ENCODE assay signal across 1 cellular context in the genomic region with DNA sequence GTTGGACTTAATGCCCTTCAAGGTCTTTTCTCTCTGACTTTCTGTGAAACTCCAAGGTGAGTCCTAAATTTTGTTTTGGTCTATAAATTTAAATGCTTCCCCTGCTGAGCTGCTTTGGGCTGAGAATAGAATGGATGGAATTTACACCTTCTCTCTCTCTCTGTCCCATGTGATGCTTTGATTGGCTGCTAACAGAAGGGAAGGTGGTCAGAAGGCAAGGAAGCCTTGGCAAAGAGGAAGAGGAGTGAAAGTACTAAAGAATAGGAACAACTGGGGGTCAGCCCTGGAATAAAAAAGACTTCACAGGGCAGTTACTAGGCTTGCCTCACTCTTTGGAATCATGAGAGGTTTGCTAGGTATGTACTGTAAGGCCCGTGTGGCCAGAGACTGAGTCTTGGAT.
TF ChIP-seq lines count a peak whose summit lies in the region.

No MANE protein-coding gene starts in this region.

TF ChIP-seq in GM23338, 12 proteins besides CTCF, POLR2A, EP300 and RAD21:
- TF ChIP-seq, protein P1, sequence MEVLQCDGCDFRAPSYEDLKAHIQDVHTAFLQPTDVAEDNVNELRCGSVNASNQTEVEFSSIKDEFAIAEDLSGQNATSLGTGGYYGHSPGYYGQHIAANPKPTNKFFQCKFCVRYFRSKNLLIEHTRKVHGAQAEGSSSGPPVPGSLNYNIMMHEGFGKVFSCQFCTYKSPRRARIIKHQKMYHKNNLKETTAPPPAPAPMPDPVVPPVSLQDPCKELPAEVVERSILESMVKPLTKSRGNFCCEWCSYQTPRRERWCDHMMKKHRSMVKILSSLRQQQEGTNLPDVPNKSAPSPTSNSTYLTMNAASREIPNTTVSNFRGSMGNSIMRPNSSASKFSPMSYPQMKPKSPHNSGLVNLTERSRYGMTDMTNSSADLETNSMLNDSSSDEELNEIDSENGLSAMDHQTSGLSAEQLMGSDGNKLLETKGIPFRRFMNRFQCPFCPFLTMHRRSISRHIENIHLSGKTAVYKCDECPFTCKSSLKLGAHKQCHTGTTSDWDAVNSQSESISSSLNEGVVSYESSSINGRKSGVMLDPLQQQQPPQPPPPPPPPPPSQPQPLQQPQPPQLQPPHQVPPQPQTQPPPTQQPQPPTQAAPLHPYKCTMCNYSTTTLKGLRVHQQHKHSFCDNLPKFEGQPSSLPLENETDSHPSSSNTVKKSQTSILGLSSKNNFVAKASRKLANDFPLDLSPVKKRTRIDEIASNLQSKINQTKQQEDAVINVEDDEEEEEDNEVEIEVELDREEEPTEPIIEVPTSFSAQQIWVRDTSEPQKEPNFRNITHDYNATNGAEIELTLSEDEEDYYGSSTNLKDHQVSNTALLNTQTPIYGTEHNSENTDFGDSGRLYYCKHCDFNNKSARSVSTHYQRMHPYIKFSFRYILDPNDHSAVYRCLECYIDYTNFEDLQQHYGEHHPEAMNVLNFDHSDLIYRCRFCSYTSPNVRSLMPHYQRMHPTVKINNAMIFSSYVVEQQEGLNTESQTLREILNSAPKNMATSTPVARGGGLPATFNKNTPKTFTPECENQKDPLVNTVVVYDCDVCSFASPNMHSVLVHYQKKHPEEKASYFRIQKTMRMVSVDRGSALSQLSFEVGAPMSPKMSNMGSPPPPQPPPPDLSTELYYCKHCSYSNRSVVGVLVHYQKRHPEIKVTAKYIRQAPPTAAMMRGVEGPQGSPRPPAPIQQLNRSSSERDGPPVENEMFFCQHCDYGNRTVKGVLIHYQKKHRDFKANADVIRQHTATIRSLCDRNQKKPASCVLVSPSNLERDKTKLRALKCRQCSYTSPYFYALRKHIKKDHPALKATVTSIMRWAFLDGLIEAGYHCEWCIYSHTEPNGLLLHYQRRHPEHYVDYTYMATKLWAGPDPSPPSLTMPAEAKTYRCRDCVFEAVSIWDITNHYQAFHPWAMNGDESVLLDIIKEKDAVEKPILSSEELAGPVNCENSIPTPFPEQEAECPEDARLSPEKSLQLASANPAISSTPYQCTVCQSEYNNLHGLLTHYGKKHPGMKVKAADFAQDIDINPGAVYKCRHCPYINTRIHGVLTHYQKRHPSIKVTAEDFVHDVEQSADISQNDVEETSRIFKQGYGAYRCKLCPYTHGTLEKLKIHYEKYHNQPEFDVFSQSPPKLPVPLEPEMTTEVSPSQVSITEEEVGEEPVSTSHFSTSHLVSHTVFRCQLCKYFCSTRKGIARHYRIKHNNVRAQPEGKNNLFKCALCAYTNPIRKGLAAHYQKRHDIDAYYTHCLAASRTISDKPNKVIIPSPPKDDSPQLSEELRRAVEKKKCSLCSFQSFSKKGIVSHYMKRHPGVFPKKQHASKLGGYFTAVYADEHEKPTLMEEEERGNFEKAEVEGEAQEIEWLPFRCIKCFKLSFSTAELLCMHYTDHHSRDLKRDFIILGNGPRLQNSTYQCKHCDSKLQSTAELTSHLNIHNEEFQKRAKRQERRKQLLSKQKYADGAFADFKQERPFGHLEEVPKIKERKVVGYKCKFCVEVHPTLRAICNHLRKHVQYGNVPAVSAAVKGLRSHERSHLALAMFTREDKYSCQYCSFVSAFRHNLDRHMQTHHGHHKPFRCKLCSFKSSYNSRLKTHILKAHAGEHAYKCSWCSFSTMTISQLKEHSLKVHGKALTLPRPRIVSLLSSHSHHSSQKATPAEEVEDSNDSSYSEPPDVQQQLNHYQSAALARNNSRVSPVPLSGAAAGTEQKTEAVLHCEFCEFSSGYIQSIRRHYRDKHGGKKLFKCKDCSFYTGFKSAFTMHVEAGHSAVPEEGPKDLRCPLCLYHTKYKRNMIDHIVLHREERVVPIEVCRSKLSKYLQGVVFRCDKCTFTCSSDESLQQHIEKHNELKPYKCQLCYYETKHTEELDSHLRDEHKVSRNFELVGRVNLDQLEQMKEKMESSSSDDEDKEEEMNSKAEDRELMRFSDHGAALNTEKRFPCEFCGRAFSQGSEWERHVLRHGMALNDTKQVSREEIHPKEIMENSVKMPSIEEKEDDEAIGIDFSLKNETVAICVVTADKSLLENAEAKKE (CRISPR knock-in tag; IDR thresholded peaks at IDR 0.05), result peak; percentile 26; the same call in 1 of the 2 replicates
- no peak for TF ChIP-seq JUNB (IDR thresholded peaks at IDR 0.05; ENCODE audit: unreplicated experiment)
